22 cellular contexts compared by ENCODE assay signal in genomic region chr7:101843293-101844271, GRCh38. TPM values are rescaled to one million over a fixed set of nuclear protein-coding genes. Genes with fewer than 3 reads are reported as not detected.
DNase-seq lines count a peak whose midpoint lies in the region; ATAC-seq, FAIRE-seq and TF ChIP-seq lines count a peak whose summit lies in the region.
"Had no signal": no experiment of that assay in that cellular context is flagged by ENCODE, and none has a peak within 500 bp of the region (broad histone marks: within the 10 kb centered on the region; RNA-seq: fewer than 3 reads in every experiment).

No MANE protein-coding gene starts in this region.

- H3K9me3 ChIP-seq in K562 (replicated peaks; ENCODE audit: control insufficient read depth, insufficient read depth, low read depth, low read length), result peaks cover 13% of the 10 kb centered on the region
- no peaks in the 10 kb centered on the region for H3K9me3 ChIP-seq in testis
- H3K9me3 ChIP-seq: SJCRH30 had no signal

- H3K27me3 ChIP-seq in K562 (ENCODE audit: control insufficient read depth in 2 of 2, insufficient read depth in 2 of 2, low read length in 2 of 2), result no peaks in the 10 kb centered on the region
- H3K27me3 ChIP-seq in testis, result no peaks in the 10 kb centered on the region
- H3K27me3 ChIP-seq: SJCRH30 had no signal

- H3K79me2 ChIP-seq in K562 (ENCODE audit: control insufficient read depth, insufficient read depth, low read length), result peaks cover 92% of the 10 kb centered on the region

- 62% methylated on average over 13 of the region's 13 CpGs for WGBS in K562 (ENCODE audit: insufficient coverage, low coverage, missing lambda C conversion rate)
- WGBS in testis, 2 donors, result 60 to 61% methylated on average over 10 to 13 of the region's 13 CpGs

- H3K4me1 ChIP-seq in K562 (replicated peaks in 1 of 2; ENCODE audit: control insufficient read depth in 2 of 2, insufficient read depth in 2 of 2, low read length in 2 of 2) (peaks cover 7 to 19% of the 10 kb centered on the region in 2 experiments; a peak in 2 of 5 replicates), testis (no peaks in the 10 kb centered on the region)
- H3K4me1 ChIP-seq: SJCRH30 had no signal

- H3K4me3 ChIP-seq in K562 (no peak overlapping the region), testis (no peak overlapping the region)
- H3K4me3 ChIP-seq: SJCRH30 had no signal

- no peak for DNase-seq in activated T-cell treated with anti-CD3 and anti-CD28 coated beads, Interleukin-2, amount 50 U/mL, for 72 hours
- DNase-seq in activated T-cell treated with anti-CD3 and anti-CD28 coated beads, Interleukin-2, amount 50 U/mL, for 1 hour, result no peak
- DNase-seq in K562 (ENCODE audit: extremely low read depth in 1 of 4, low spot score in 3 of 4) (no peak), iPS-NIHi7 (ENCODE audit: extremely low spot score) (peak; percentile 70), testis (peak; percentile 28), COLO829 (ENCODE audit: low spot score) (no peak), SIG-M5 treated with dmso at 0.1 percent for 504 hours (lab: John Stamatoyannopoulos, UW; ENCODE audit: unreplicated experiment) (no peak), HuH-7 (ENCODE audit: low spot score) (no peak)
- DNase-seq: 8988T; CD4-positive, alpha-beta memory T cell; GF-D8; KBM-7; NCI-H1436; NCI-H2029; NCI-H2171 treated with DMSO at 0.1 percent for 48 hours; NCI-H510A treated with DMSO at 0.1 percent for 48 hours; NCI-H82; PC-3; SJCRH30 had no signal

- TF ChIP-seq CTCF in K562 (IDR thresholded peaks at IDR 0.05 in 2 of 3, conservative IDR thresholded peaks at IDR 0.05 in 1 of 3; ENCODE audit: insufficient read depth in 2 of 3, low read depth in 1 of 3, low read length in 3 of 3) (no peak), testis (IDR thresholded peaks at IDR 0.05) (no peak)

- no peak overlapping the region for H3K4me2 ChIP-seq in K562 (ENCODE audit: insufficient read depth, low read length)

- no peak for TF ChIP-seq POLR2A in K562 (conservative IDR thresholded peaks at IDR 0.05)
- no peak for TF ChIP-seq POLR2A in testis (IDR thresholded peaks at IDR 0.05)

- peaks cover 3 to 5% of the 10 kb centered on the region in 2 donors for H3K36me3 Mint-ChIP-seq in activated T-cell treated with anti-CD3 and anti-CD28 coated beads, Interleukin-2, amount 50 U/mL, for 72 hours (ENCODE audit: insufficient read depth in 2 of 2)

- no peak overlapping the region for H3K4me3 Mint-ChIP-seq in activated T-cell treated with anti-CD3 and anti-CD28 coated beads, Interleukin-2, amount 50 U/mL, for 72 hours

- BruUV-seq in K562 (replicated peaks; lab: Mats Ljungman, UMichigan), result no TSS peak

- no peaks in the 10 kb centered on the region; the same call in 1 of the 2 replicates for H4K20me1 ChIP-seq in K562 (replicated peaks; ENCODE audit: control insufficient read depth, insufficient read depth, low read length)

- H3K27ac Mint-ChIP-seq in activated T-cell treated with anti-CD3 and anti-CD28 coated beads, Interleukin-2, amount 50 U/mL, for 72 hours, result peak overlapping the region; percentile 38
- H3K27ac Mint-ChIP-seq: CD4-positive, alpha-beta memory T cell had no signal

- ATAC-seq in activated T-cell treated with anti-CD3 and anti-CD28 coated beads, Interleukin-2, amount 50 U/mL, for 72 hours (replicated peaks in 1 of 2), result no peak
- ATAC-seq in K562, result peak; percentile 40
- ATAC-seq: PC-3 had no signal

- H3K27me3 Mint-ChIP-seq in activated T-cell treated with anti-CD3 and anti-CD28 coated beads, Interleukin-2, amount 50 U/mL, for 72 hours (ENCODE audit: low read depth), result no peaks in the 10 kb centered on the region
- H3K27me3 Mint-ChIP-seq: CD4-positive, alpha-beta memory T cell had no signal

- POLR2A ChIA-PET in K562 (lab: Yijun Ruan, JAX), result interaction anchor here (0.6 to 1.0 kb wide), 2 partner anchors 12 to 18 kb away, joined by 3 read pairs; no protein-coding TSS in a partner anchor

- TF ChIP-seq EP300 in K562 (IDR thresholded peaks at IDR 0.05; ENCODE audit: low read length), result no peak; the same call in 1 of the 2 replicates

- peaks cover 0 to 3% of the 10 kb centered on the region in 2 donors for H3K9me3 Mint-ChIP-seq in activated T-cell treated with anti-CD3 and anti-CD28 coated beads, Interleukin-2, amount 50 U/mL, for 72 hours

- FAIRE-seq in K562 (lab: Jason Lieb, UNC), result peak; percentile 40
- FAIRE-seq: GM12891, H54 had no signal

- no peak for TF ChIP-seq RAD21 in K562 (CRISPR knock-in tag; conservative IDR thresholded peaks at IDR 0.05 in 1 of 2, IDR thresholded peaks at IDR 0.05 in 1 of 2)

- H3K9me1 ChIP-seq in K562 (ENCODE audit: control insufficient read depth, insufficient read depth, low read length), result no peaks in the 10 kb centered on the region

- H3K27ac ChIP-seq in K562 (ENCODE audit: extremely low read depth, low read depth, low read length) (peak overlapping the region; percentile 35; the same call in 1 of the 3 replicates), testis (no peak overlapping the region)
- H3K27ac ChIP-seq: RWPE1, SJCRH30 had no signal

- in situ Hi-C loops in K562 (cut with MboI), result no loop called here

- H3K9ac ChIP-seq in K562 (ENCODE audit: insufficient read depth in 1 of 2, low read depth in 2 of 2, low read length in 2 of 2), result no peak overlapping the region

- intact Hi-C loops in K562 (cut with micrococcal nuclease) (no loop called here), testis (cut with DNase I; ENCODE audit: low total_unique reads) (no loop called here)

- peaks cover 12% of the 10 kb centered on the region for H3K4me1 Mint-ChIP-seq in activated T-cell treated with anti-CD3 and anti-CD28 coated beads, Interleukin-2, amount 50 U/mL, for 72 hours (ENCODE audit: low read depth)

- H3K36me3 ChIP-seq in K562 (ENCODE audit: control insufficient read depth, insufficient read depth, low read length) (0 out of 3 replicates have a peak, but pooled peaks cover 4% of the 10 kb centered on the region), testis (ENCODE audit: low read depth, missing control alignments) (no peaks in the 10 kb centered on the region)

- no peak overlapping the region for H2AFZ ChIP-seq in K562 (ENCODE audit: low read depth, low read length)

- CTCF ChIA-PET in K562 (lab: Yijun Ruan, JAX; ENCODE audit: low intra/inter-chr PET ratio), result no interaction called here

TF ChIP-seq in K562, 482 proteins besides CTCF, POLR2A, EP300 and RAD21 (continues in another document):
- TF ChIP-seq, protein P1, sequence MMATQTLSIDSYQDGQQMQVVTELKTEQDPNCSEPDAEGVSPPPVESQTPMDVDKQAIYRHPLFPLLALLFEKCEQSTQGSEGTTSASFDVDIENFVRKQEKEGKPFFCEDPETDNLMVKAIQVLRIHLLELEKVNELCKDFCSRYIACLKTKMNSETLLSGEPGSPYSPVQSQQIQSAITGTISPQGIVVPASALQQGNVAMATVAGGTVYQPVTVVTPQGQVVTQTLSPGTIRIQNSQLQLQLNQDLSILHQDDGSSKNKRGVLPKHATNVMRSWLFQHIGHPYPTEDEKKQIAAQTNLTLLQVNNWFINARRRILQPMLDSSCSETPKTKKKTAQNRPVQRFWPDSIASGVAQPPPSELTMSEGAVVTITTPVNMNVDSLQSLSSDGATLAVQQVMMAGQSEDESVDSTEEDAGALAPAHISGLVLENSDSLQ (IDR thresholded peaks at IDR 0.05), result peak; percentile 51; the same call in 1 of the 2 replicates
- TF ChIP-seq TBL1XR1 (IDR thresholded peaks at IDR 0.05; ENCODE audit: low read length in 2 of 2) (0 out of 4 replicates have a peak, but pooled peaks of 1 of the 2 experiments have one; percentile 16), CEBPG (CRISPR knock-in tag; IDR thresholded peaks at IDR 0.05) (no peak), CEBPG (tag; conservative IDR thresholded peaks at IDR 0.05 in 1 of 2, IDR thresholded peaks at IDR 0.05 in 1 of 2) (peak; percentile 65), BRF2 (IDR thresholded peaks at IDR 0.05; ENCODE audit: borderline replicate concordance, insufficient read depth, insufficient read length) (no peak), ZNF316 (IDR thresholded peaks at IDR 0.05) (peak; percentile 45; the same call in 1 of the 2 replicates), POU5F1 (IDR thresholded peaks at IDR 0.05; ENCODE audit: borderline replicate concordance, low read depth, low read length, partially characterized antibody) (no peak), MYBL2 (IDR thresholded peaks at IDR 0.05; ENCODE audit: low read depth) (no peak), MYBL2 (CRISPR knock-in tag; IDR thresholded peaks at IDR 0.05; ENCODE audit: borderline replicate concordance) (no peak)

RNA-seq across cellular contexts. Expression of gene CUX1, which starts 26.2 kb away (rescaled TPM):
- total RNA-seq in activated T-cell treated with anti-CD3 and anti-CD28 coated beads, Interleukin-2, amount 50 U/mL, for 72 hours, result 10 to 100 TPM; 24.7 to 26.2 TPM
- total RNA-seq in K562 (2011; cell fraction: chromatin; rRNA removed; ENCODE audit: low replicate concordance), result 271 and 342 TPM in 2 replicates
- total RNA-seq in K562 (2011; cell fraction: nucleolus; rRNA removed), result 121 and 144 TPM in 2 replicates
- 169 and 178 TPM in 2 replicates for total RNA-seq in K562 (2011; cell fraction: nucleoplasm; rRNA removed)
- total RNA-seq in K562 (2014; rRNA removed) (25.2 and 34.2 TPM in 2 replicates), K562 (2014; rRNA removed; fragmentation: Illumina TruSeq; extraction: Trizol) (33.0 and 41.3 TPM in 2 replicates), K562 (2015; rRNA removed; fragmentation: Illumina TruSeq; extraction: Trizol) (25.2 and 26.2 TPM in 2 replicates), K562 (2021) (52.9 and 55.3 TPM in 2 replicates), testis (10 to 100 TPM; 43.1 to 46.3 TPM)
- polyA plus RNA-seq in K562 (2011; rRNA removed) (9.6 and 13.0 TPM in 2 replicates), K562 (2014; fragmentation: Illumina TruSeq; extraction: Trizol) (31.9 and 32.2 TPM in 2 replicates), K562 (2014; fragmentation: Nextera tagmentation; extraction: Ambion mirVana) (1 to 10 TPM; 3.6 to 6.7 TPM), K562 (2014; rRNA removed) (21.4 and 24.7 TPM in 2 replicates), testis (ENCODE audit: insufficient read depth, low read depth, low replicate concordance) (30.8 TPM)
- 9.5 and 20.1 TPM in 2 replicates for polyA plus RNA-seq in K562 (2011; cell fraction: cytosol; rRNA removed)
- polyA plus RNA-seq in K562 (2011; cell fraction: nucleus; rRNA removed), result 8.9 and 14.8 TPM in 2 replicates
- 27.5 and 61.2 TPM in 2 replicates for polyA plus RNA-seq in K562 (2012)
- 33.4 and 37.2 TPM in 2 replicates for polyA minus RNA-seq in K562 (2011; rRNA and poly(A)+ RNA removed)
- polyA minus RNA-seq in K562 (2011; cell fraction: cytosol; rRNA and poly(A)+ RNA removed), result 13.4 and 20.4 TPM in 2 replicates
- 30.6 and 60.0 TPM in 2 replicates for polyA minus RNA-seq in K562 (2011; cell fraction: nucleus; rRNA and poly(A)+ RNA removed)

Comparison
In these comparisons a context has a peak if more than half of its experiments do, and no peak if none do; other contexts are left out.
1. DNase-seq: peak in iPS-NIHi7 (single experiment) and testis (single experiment); none in activated T-cell treated with anti-CD3 and anti-CD28 coated beads, Interleukin-2, amount 50 U/mL, for 72 hours (0 of 2), activated T-cell treated with anti-CD3 and anti-CD28 coated beads, Interleukin-2, amount 50 U/mL, for 1 hour (single experiment), K562 (0 of 4), COLO829 (single experiment), SIG-M5 treated with dmso at 0.1 percent for 504 hours (single experiment) and HuH-7 (single experiment).